20 cellular contexts compared by ENCODE assay signal in genomic region chr3:5766848-5767247, GRCh38.
A peak's percentile ranks its signal among the peaks of the same experiment; 100 is the strongest.
DNase-seq lines count a peak whose midpoint lies in the region; ATAC-seq, FAIRE-seq and TF ChIP-seq lines count a peak whose summit lies in the region.
"Had no signal": no experiment of that assay in that cellular context is flagged by ENCODE, and none has a peak within 500 bp of the region (broad histone marks: within the 10 kb centered on the region; RNA-seq: fewer than 3 reads in every experiment).

No MANE protein-coding gene starts in this region.

- H4K20me1 ChIP-seq in K562 (replicated peaks; ENCODE audit: control insufficient read depth, insufficient read depth, low read length), result no peaks in the 10 kb centered on the region
- H4K20me1 ChIP-seq: BLaER1 treated with 17β-estradiol and CSF1 and Interleukin-3, amounts not matched to agents 10 nM and 100 nM had no signal

- H2AFZ ChIP-seq in K562 (ENCODE audit: low read depth, low read length), result no peak overlapping the region
- H2AFZ ChIP-seq: GM23248 had no signal

- FAIRE-seq in GM12892 (lab: Jason Lieb, UNC) (peak; percentile 76), K562 (lab: Jason Lieb, UNC) (peak; percentile 74)
- FAIRE-seq: A204.1, GM12891, H1 had no signal

- H3K79me2 ChIP-seq in K562 (ENCODE audit: control insufficient read depth, insufficient read depth, low read length), result no peaks in the 10 kb centered on the region

- no peaks in the 10 kb centered on the region for H3K27me3 ChIP-seq in K562 (ENCODE audit: control insufficient read depth in 2 of 2, insufficient read depth in 2 of 2, low read length in 2 of 2)
- H3K27me3 ChIP-seq in body of pancreas, result no peaks in the 10 kb centered on the region
- H3K27me3 ChIP-seq: BLaER1 treated with 17β-estradiol and CSF1 and Interleukin-3, amounts not matched to agents 10 nM and 100 nM had no signal

- CTCF ChIA-PET in K562 (lab: Yijun Ruan, JAX; ENCODE audit: low intra/inter-chr PET ratio), result no interaction called here

- DNase-seq in GM12892 (ENCODE audit: insufficient read length) (no peak), HUDEP-2 (lab: John Stamatoyannopoulos, UW; ENCODE audit: unreplicated experiment in 76 of 76) (peak in 44 of 76 experiments; percentile 1 to 72 (median 28)), K562 (ENCODE audit: extremely low read depth in 1 of 4, low spot score in 3 of 4) (peak; percentile 42 to 76 (median 50)), body of pancreas (no peak), CD1c-positive myeloid dendritic cell (ENCODE audit: extremely low spot score) (no peak)
- DNase-seq: Calu3; CD4-positive, alpha-beta memory T cell; COR-L47; DMS53; DMS79 treated with DMSO at 0.1 percent for 48 hours; GF-D8; GM23248; H7; HCEC 1CT had no signal

- peak; percentile 78 for TF ChIP-seq EP300 in K562 (IDR thresholded peaks at IDR 0.05; ENCODE audit: low read length)

- H3K9me3 ChIP-seq in K562 (replicated peaks; ENCODE audit: control insufficient read depth, insufficient read depth, low read depth, low read length) (no peaks in the 10 kb centered on the region), body of pancreas (no peaks in the 10 kb centered on the region)
- H3K9me3 ChIP-seq: BLaER1 treated with 17β-estradiol and CSF1 and Interleukin-3, amounts not matched to agents 10 nM and 100 nM had no signal

- no TSS peak for BruUV-seq in K562 (replicated peaks; lab: Mats Ljungman, UMichigan)

- H3K4me1 ChIP-seq in K562 (replicated peaks in 1 of 2; ENCODE audit: control insufficient read depth in 2 of 2, insufficient read depth in 2 of 2, low read length in 2 of 2) (peaks cover 9 to 34% of the 10 kb centered on the region in 2 experiments), body of pancreas (no peaks in the 10 kb centered on the region)

- peak; percentile 79 for ATAC-seq in K562
- no peak for ATAC-seq in GM21526 (IDR thresholded peaks at IDR 0.05; ENCODE audit: low FRiP score, unreplicated experiment)
- ATAC-seq in body of pancreas, result no peak

- no peaks in the 10 kb centered on the region for H3K9me1 ChIP-seq in K562 (ENCODE audit: control insufficient read depth, insufficient read depth, low read length)

- TF ChIP-seq CTCF in K562 (IDR thresholded peaks at IDR 0.05 in 2 of 3, conservative IDR thresholded peaks at IDR 0.05 in 1 of 3; ENCODE audit: insufficient read depth in 2 of 3, low read depth in 1 of 3, low read length in 3 of 3) (no peak), body of pancreas (IDR thresholded peaks at IDR 0.05) (no peak)

- TF ChIP-seq POLR2A in GM12892 (IDR thresholded peaks at IDR 0.05; ENCODE audit: low read depth, low read length) (no peak), K562 (conservative IDR thresholded peaks at IDR 0.05) (no peak), body of pancreas (IDR thresholded peaks at IDR 0.05) (no peak)

- WGBS in K562 (ENCODE audit: insufficient coverage, low coverage, missing lambda C conversion rate), result 0% methylated on average over 1 of the region's 1 CpG
- WGBS in body of pancreas, 2 donors, result 0 to 12% methylated on average over 1 of the region's 1 CpG

- H3K36me3 ChIP-seq in K562 (ENCODE audit: control insufficient read depth, insufficient read depth, low read length) (no peaks in the 10 kb centered on the region), body of pancreas (replicated peaks in 1 of 2; ENCODE audit: insufficient read depth in 1 of 2, low read depth in 2 of 2) (no peaks in the 10 kb centered on the region)
- H3K36me3 ChIP-seq: BLaER1 treated with 17β-estradiol and CSF1 and Interleukin-3, amounts not matched to agents 10 nM and 100 nM had no signal

- H3K4me3 ChIP-seq in K562 (no peak overlapping the region), body of pancreas (no peak overlapping the region)
- H3K4me3 ChIP-seq: BLaER1 treated with 17β-estradiol and CSF1 and Interleukin-3, amounts not matched to agents 10 nM and 100 nM; GM23248 had no signal

- H3K27ac ChIP-seq in K562 (ENCODE audit: extremely low read depth, low read depth, low read length) (peak overlapping the region; percentile 34; the same call in 2 of the 3 replicates), body of pancreas (no peak overlapping the region)
- H3K27ac ChIP-seq: 22Rv1; BLaER1 treated with 17β-estradiol and CSF1 and Interleukin-3, amounts not matched to agents 10 nM and 100 nM; GM23248 had no signal

- TF ChIP-seq RAD21 in K562 (CRISPR knock-in tag; conservative IDR thresholded peaks at IDR 0.05 in 1 of 2, IDR thresholded peaks at IDR 0.05 in 1 of 2), result 0 out of 4 replicates have a peak, but pooled peaks of 1 of the 2 experiments have one; percentile 7

- POLR2A ChIA-PET in K562 (lab: Yijun Ruan, JAX), result interaction anchor here (1.3 to 1.7 kb wide), 3 partner anchors 10 to 338 kb away, joined by 4 to 5 read pairs (median 5); no protein-coding TSS in a partner anchor

- peak overlapping the region; percentile 14; the same call in 1 of the 2 replicates for H3K4me2 ChIP-seq in K562 (ENCODE audit: insufficient read depth, low read length)
- H3K4me2 ChIP-seq: BLaER1 treated with 17β-estradiol and CSF1 and Interleukin-3, amounts not matched to agents 10 nM and 100 nM had no signal

- peak overlapping the region in 1 of 2 experiments; percentile 23; a peak in 1 of 4 replicates for H3K9ac ChIP-seq in K562 (ENCODE audit: insufficient read depth in 1 of 2, low read depth in 2 of 2, low read length in 2 of 2)
- H3K9ac ChIP-seq: BLaER1 treated with 17β-estradiol and CSF1 and Interleukin-3, amounts not matched to agents 10 nM and 100 nM; GM23248 had no signal

- in situ Hi-C loops in K562 (cut with MboI), result no loop called here

- intact Hi-C loops in K562 (cut with micrococcal nuclease), result loop anchor here (1.0 to 10.0 kb wide), 2 partner anchors 341 to 748 kb away; no protein-coding TSS in a partner anchor
- intact Hi-C loops in body of pancreas (cut with DNase I), result no loop called here

TF ChIP-seq in K562, 482 proteins besides CTCF, POLR2A, EP300 and RAD21 (continues in another document):
- TF ChIP-seq NFATC3 (IDR thresholded peaks at IDR 0.05) (no peak), KAT2B (IDR thresholded peaks at IDR 0.05; ENCODE audit: low read depth, low read length) (no peak), YY1 (IDR thresholded peaks at IDR 0.05; ENCODE audit: borderline replicate concordance in 1 of 3, control insufficient read depth in 1 of 3, extremely low read depth in 1 of 3, insufficient read depth in 3 of 3, insufficient read length in 1 of 3, insufficient replicate concordance in 2 of 3, low read depth in 1 of 3, low read length in 2 of 3) (peak in 1 of 3 experiments; percentile 54), MYNN (IDR thresholded peaks at IDR 0.05) (0 out of 2 replicates have a peak, but pooled peaks have one; percentile 50), MYNN (CRISPR knock-in tag; IDR thresholded peaks at IDR 0.05) (no peak), RCOR1 (IDR thresholded peaks at IDR 0.05; ENCODE audit: borderline replicate concordance in 1 of 2, low read depth in 2 of 2, low read length in 2 of 2) (peak; percentile 29 to 68; a peak in 1 of 4 replicates)

Comparison
In these comparisons a context has a peak if more than half of its experiments do, and no peak if none do; other contexts are left out.
1. DNase-seq: peak in HUDEP-2 (44 of 76) and K562 (4 of 4); none in GM12892 (single experiment), body of pancreas (0 of 4) and CD1c-positive myeloid dendritic cell (single experiment).